Comparison of ENCODE assay signal across 8 cellular contexts in genomic region chr3:152241142-152242067, GRCh38. TPM values are rescaled to one million over a fixed set of nuclear protein-coding genes. Genes with fewer than 3 reads are reported as not detected.
A peak's percentile ranks its signal among the peaks of the same experiment; 100 is the strongest.
DNase-seq lines count a peak whose midpoint lies in the region; ATAC-seq and TF ChIP-seq lines count a peak whose summit lies in the region.

No MANE protein-coding gene starts in this region.

- H3K27me3 Mint-ChIP-seq in osteocyte (ENCODE audit: unreplicated experiment), result no peaks in the 10 kb centered on the region

- DNase-seq in EH (ENCODE audit: low read depth) (peak; percentile 27), colonic mucosa (no peak), GM03348 (ENCODE audit: low spot score) (no peak), NCI-H69 (lab: John Stamatoyannopoulos, UW) (no peak), osteocyte (ENCODE audit: extremely low spot score, unreplicated experiment) (no peak), NCI-H524 treated with DMSO at 0.1 percent for 48 hours (lab: John Stamatoyannopoulos, UW) (no peak)

- H3K9me3 Mint-ChIP-seq in osteocyte (ENCODE audit: unreplicated experiment), result no peaks in the 10 kb centered on the region

- intact Hi-C loops in colonic mucosa (cut with DNase I), result no loop called here

- TF ChIP-seq CTCF in colonic mucosa (IDR thresholded peaks at IDR 0.05) (no peak), osteocyte (IDR thresholded peaks at IDR 0.05) (no peak)

- H3K9me3 ChIP-seq in KOPT-K1 (ENCODE audit: insufficient read depth, low read length, poor library complexity, severe bottlenecking), result no peaks in the 10 kb centered on the region
- H3K9me3 ChIP-seq in colonic mucosa, result no peaks in the 10 kb centered on the region

- no peak overlapping the region for H3K27ac Mint-ChIP-seq in osteocyte (ENCODE audit: unreplicated experiment)

- H3K4me3 ChIP-seq in colonic mucosa, result no peak overlapping the region

- H3K27ac ChIP-seq in KOPT-K1 (ENCODE audit: low read depth, low read length, poor library complexity, severe bottlenecking), result peak overlapping the region; percentile 91
- peak overlapping the region; percentile 30 for H3K27ac ChIP-seq in colonic mucosa

- no peaks in the 10 kb centered on the region for H3K36me3 Mint-ChIP-seq in osteocyte (ENCODE audit: unreplicated experiment)

- peak; percentile 64 for ATAC-seq in GM21619 (IDR thresholded peaks at IDR 0.05; ENCODE audit: unreplicated experiment)

- H3K4me1 ChIP-seq in colonic mucosa, result no peaks in the 10 kb centered on the region

- H3K4me1 Mint-ChIP-seq in osteocyte (ENCODE audit: unreplicated experiment), result peaks cover 10% of the 10 kb centered on the region

- no peak overlapping the region for H3K4me3 Mint-ChIP-seq in osteocyte (ENCODE audit: unreplicated experiment)

- H3K9ac ChIP-seq in colonic mucosa (ENCODE audit: low read depth in 2 of 2, low read length in 2 of 2), result no peak overlapping the region

- H3K27me3 ChIP-seq in colonic mucosa, result no peaks in the 10 kb centered on the region

- H3K36me3 ChIP-seq in KOPT-K1 (ENCODE audit: insufficient read depth, low read length) (no peaks in the 10 kb centered on the region), colonic mucosa (no peaks in the 10 kb centered on the region)

RNA-seq across cellular contexts. Expression of gene MBNL1, which starts 27.3 kb away (rescaled TPM):
- total RNA-seq in colonic mucosa (100 to 1,000 TPM; 149 to 191 TPM), osteocyte (159 and 166 TPM in 2 replicates)
